9 cellular contexts compared by ENCODE assay signal in the genomic region with DNA sequence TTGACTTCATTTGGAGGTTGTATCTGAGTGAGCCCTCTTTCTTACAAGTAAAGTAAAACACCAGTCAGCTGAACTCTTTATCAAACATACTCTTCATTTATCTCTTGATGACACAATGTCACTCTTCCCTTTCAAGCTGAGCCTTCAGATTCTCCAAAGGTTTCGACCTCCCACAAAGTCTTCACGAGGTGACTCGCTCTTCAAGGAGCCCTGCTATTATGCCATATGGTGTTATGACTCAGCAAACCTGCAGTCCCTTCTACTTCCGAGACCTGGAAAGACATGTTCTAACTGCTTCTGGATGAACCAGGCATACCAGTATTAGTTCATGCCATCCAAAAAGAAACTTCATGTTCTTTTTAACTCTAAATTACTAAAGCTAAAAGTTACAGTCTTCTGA.
A peak's percentile ranks its signal among the peaks of the same experiment; 100 is the strongest.
DNase-seq lines count a peak whose midpoint lies in the region; ATAC-seq lines count a peak whose summit lies in the region.
"Had no signal": no experiment of that assay in that cellular context is flagged by ENCODE, and none has a peak within 500 bp of the region (broad histone marks: within the 10 kb centered on the region; RNA-seq: fewer than 3 reads in every experiment).

No MANE protein-coding gene starts in this region.

- DNase-seq in ELF-1 (ENCODE audit: low read depth, low spot score) (peak; percentile 67), NCI-H226 (peak; percentile 74), cerebellar cortex (ENCODE audit: low spot score) (peak; percentile 16), non-pigmented ciliary epithelial cell (ENCODE audit: low read depth) (peak; percentile 45)
- DNase-seq in central memory CD4-positive, alpha-beta T cell = no peak
- no peak for DNase-seq in activated T-cell treated with anti-CD3 and anti-CD28 coated beads, Interleukin-2, amount 50 U/mL, for 1 hour
- no peak for DNase-seq in effector CD4-positive, alpha-beta T cell
- DNase-seq: heart right ventricle had no signal

- ATAC-seq in GM21515 (IDR thresholded peaks at IDR 0.05; ENCODE audit: unreplicated experiment) = no peak

Comparison
In these comparisons a context has a peak if more than half of its experiments do, and no peak if none do; other contexts are left out.
1. DNase-seq: peak in ELF-1 (single experiment), NCI-H226 (single experiment), cerebellar cortex (single experiment) and non-pigmented ciliary epithelial cell (single experiment); none in central memory CD4-positive, alpha-beta T cell (single experiment), activated T-cell treated with anti-CD3 and anti-CD28 coated beads, Interleukin-2, amount 50 U/mL, for 1 hour (single experiment) and effector CD4-positive, alpha-beta T cell (single experiment).